8 cellular contexts compared by ENCODE assay signal in the genomic region with DNA sequence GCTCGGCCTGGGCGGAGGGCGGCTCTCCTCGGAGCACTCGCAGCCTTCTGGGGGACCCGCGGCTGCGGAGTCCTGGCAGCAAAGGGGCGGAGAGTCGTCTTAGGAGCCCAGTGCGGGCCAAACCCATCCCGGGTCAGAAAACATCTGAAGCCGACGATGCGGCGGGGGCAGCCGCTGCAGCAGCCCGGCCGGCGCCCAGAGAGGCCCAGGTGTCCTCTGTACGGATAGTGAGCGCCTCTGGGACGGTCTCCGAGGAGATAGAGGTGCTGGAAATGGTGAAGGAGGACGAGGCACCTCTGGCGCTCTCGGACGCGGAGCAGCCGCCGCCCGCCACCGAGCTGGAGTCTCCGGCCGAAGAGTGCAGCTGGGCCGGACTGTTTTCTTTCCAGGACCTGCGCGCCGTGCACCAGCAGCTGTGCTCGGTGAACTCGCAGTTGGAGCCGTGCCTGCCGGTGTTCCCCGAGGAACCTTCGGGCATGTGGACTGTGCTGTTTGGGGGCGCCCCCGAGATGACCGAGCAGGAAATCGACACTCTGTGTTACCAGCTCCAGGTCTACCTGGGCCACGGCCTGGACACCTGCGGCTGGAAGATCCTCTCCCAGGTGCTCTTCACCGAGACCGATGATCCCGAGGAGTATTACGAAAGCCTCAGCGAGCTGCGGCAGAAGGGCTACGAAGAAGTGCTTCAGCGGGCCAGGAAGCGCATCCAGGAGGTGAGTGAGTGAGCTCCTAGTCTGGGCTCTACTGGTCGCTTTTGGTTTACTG. TPM values are rescaled to one million over a fixed set of nuclear protein-coding genes. Genes with fewer than 3 reads are reported as not detected.
DNase-seq lines count a peak whose midpoint lies in the region; ATAC-seq and TF ChIP-seq lines count a peak whose summit lies in the region.

No MANE protein-coding gene starts in this region.

- H3K36me3 ChIP-seq in A673 (ENCODE audit: insufficient read depth, low read length, poor library complexity, severe bottlenecking) (no peaks in the 10 kb centered on the region), cardiac muscle cell (no peaks in the 10 kb centered on the region)

- CTCF ChIA-PET in A673 (lab: Charles Lee): no interaction called here

- peak overlapping the region; percentile 52 for H3K27ac ChIP-seq in A673 (ENCODE audit: low read depth, low read length, poor library complexity, severe bottlenecking)
- peak overlapping the region; percentile 92 for H3K27ac ChIP-seq in cardiac muscle cell

- POLR2A ChIA-PET in A673 (lab: Charles Lee; ENCODE audit: low non-redundant PET): interaction anchor here (0.6 kb wide), 1 partner anchor 756 kb away, joined by 4 read pairs; no protein-coding TSS in a partner anchor

- intact Hi-C loops in A673 (cut with micrococcal nuclease; ENCODE audit: unreplicated experiment) (no loop called here), posterior vena cava (cut with DNase I) (no loop called here)

- no peak for TF ChIP-seq CTCF in A673 (conservative IDR thresholded peaks at IDR 0.05; ENCODE audit: low read depth, low read length)
- no peak for TF ChIP-seq CTCF in cardiac muscle cell (IDR thresholded peaks at IDR 0.05; ENCODE audit: low read depth, low read length)

- H3K27me3 ChIP-seq in A673 (replicated peaks; ENCODE audit: insufficient read depth, low read depth, low read length, poor library complexity) (peaks cover 13% of the 10 kb centered on the region), cardiac muscle cell (no peaks in the 10 kb centered on the region)

- BruUV-seq in A673 (replicated peaks; lab: Mats Ljungman, UMichigan): no TSS peak

- no peaks in the 10 kb centered on the region for H3K9me3 ChIP-seq in A673 (ENCODE audit: low read depth, low read length, poor library complexity, severe bottlenecking)
- H3K9me3 ChIP-seq in cardiac muscle cell (ENCODE audit: low read depth): no peaks in the 10 kb centered on the region

- H3K4me1 ChIP-seq in A673 (ENCODE audit: insufficient read depth, low read length, poor library complexity, severe bottlenecking) (peaks cover 4% of the 10 kb centered on the region), cardiac muscle cell (ENCODE audit: low read depth) (peaks cover 14% of the 10 kb centered on the region)

- H3K4me3 ChIP-seq in A673 (ENCODE audit: low read depth, low read length, poor library complexity, severe bottlenecking): peak overlapping the region; percentile 81
- peak overlapping the region; percentile 82 for H3K4me3 ChIP-seq in cardiac muscle cell

- peak; percentile 24 for ATAC-seq in GM18873 (IDR thresholded peaks at IDR 0.05; ENCODE audit: low FRiP score, unreplicated experiment)
- ATAC-seq in HG03432 (IDR thresholded peaks at IDR 0.05; ENCODE audit: unreplicated experiment): peak; percentile 24

- DNase-seq in A673 (ENCODE audit: low spot score) (peak; percentile 37), RPMI7951 (ENCODE audit: low read depth) (peak; percentile 31), cardiac muscle cell (ENCODE audit: low read depth in 1 of 2, low spot score in 1 of 2) (peak; percentile 43 to 54), posterior vena cava (ENCODE audit: low spot score) (peak; percentile 84), NCI-H226 (no peak)
- peak; percentile 38 for DNase-seq in activated naive CD4-positive, alpha-beta T cell treated with anti-CD3 and anti-CD28 coated beads, Interleukin-2, amount 50 U/mL, for 16 hours

RNA-seq across cellular contexts. Expression of a gene that starts 1.2 kb away (rescaled TPM):
- 3.5 and 4.0 TPM in 2 replicates for total RNA-seq in A673 (2021)
- total RNA-seq in RPMI7951 (2014; rRNA removed; shearing (Covaris generic)): 3.4 and 3.6 TPM in 2 replicates
- total RNA-seq in cardiac muscle cell: 12.6 and 23.0 TPM in 2 replicates
- polyA plus RNA-seq in cardiac muscle cell: 6.3 and 10.3 TPM in 2 replicates
- total RNA-seq in posterior vena cava: 10 to 100 TPM; 13.9 to 15.5 TPM
